In the genomic region with DNA sequence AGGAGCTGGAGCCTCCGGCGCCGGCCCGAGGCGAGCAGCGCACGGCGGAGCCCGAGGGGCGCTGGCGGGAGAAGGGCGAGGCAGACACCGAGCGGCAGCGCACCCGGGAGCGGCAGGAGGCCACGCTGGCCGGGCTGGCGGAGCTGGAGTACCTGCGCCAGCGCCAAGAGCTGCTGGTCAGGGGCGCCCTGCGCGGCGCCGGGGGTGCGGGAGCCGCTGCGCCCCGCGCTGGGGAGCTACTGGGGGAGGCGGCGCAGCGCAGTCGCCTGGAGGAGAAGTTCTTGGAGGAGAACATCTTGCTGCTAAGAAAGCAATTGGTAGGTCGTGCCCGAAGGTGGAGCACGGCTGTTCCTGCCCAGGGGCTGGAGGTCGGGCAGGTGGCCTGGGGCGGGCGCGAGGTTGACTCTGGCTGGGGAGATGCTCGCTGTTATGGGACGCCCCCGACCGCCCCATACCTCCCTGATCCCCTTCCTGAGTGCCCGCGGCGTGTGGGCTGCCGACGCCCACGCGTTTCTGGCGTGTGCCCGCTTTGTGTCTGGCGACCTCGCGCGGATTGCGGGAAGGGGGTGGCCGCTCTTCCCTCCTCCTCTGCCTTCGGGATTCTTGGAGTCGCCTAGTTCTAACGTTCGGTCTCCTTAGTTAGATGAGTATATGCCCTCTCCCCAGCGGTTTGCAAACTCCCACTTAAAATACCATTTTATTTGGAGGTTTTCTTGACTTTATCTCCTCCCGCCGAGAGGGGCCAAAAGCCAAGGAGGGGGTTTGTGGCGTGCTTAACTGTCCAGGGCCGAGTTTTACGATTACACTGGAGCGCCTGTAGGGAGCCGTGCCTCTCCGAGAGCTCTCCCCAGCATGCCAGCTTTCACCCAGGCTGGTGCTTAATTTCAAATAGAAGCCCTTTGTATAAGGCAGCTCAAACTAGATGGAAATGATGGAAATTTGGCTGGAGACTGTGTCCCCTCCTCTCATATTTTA, we compare ENCODE assay signal across 8 cellular contexts. TPM values are rescaled to one million over a fixed set of nuclear protein-coding genes. Genes with fewer than 3 reads are reported as not detected.
DNase-seq lines count a peak whose midpoint lies in the region; ATAC-seq and TF ChIP-seq lines count a peak whose summit lies in the region.

No MANE protein-coding gene starts in this region.

- peak overlapping the region; percentile 59 for H3K4me3 ChIP-seq in DOHH2 (ENCODE audit: low read length)
- H3K4me3 ChIP-seq in urinary bladder (ENCODE audit: low read depth, low read length): peak overlapping the region; percentile 84

- H4K20me1 ChIP-seq in DOHH2 (ENCODE audit: control insufficient read depth, insufficient read depth, low read depth, low read length): no peaks in the 10 kb centered on the region

- H3K27ac Mint-ChIP-seq in natural killer cell: no peak overlapping the region

- peaks cover 16 to 22% of the 10 kb centered on the region in 2 donors for H3K4me1 Mint-ChIP-seq in natural killer cell

- no peak overlapping the region for H3K27ac ChIP-seq in DOHH2 (ENCODE audit: low read depth, low read length)
- H3K27ac ChIP-seq in urinary bladder (ENCODE audit: low read depth): peak overlapping the region; percentile 86

- H3K36me3 ChIP-seq in DOHH2 (ENCODE audit: control insufficient read depth, low read length) (no peaks in the 10 kb centered on the region), urinary bladder (ENCODE audit: insufficient read depth) (no peaks in the 10 kb centered on the region)

- intact Hi-C loops in natural killer cell (cut with micrococcal nuclease): no loop called here

- H3K9me2 ChIP-seq in DOHH2 (replicated peaks; ENCODE audit: control insufficient read depth, low read length): no peaks in the 10 kb centered on the region

- no peaks in the 10 kb centered on the region for H3K9me3 ChIP-seq in DOHH2 (ENCODE audit: control insufficient read depth, insufficient read depth, low read length)

- ATAC-seq in GM19467 (IDR thresholded peaks at IDR 0.05; ENCODE audit: unreplicated experiment) (peak; percentile 21), HG03520 (IDR thresholded peaks at IDR 0.05; ENCODE audit: unreplicated experiment) (peak; percentile 28), natural killer cell (peak in 1 of 3 donors; percentile 30), GM18870 (IDR thresholded peaks at IDR 0.05; ENCODE audit: unreplicated experiment) (no peak)

- no peak for TF ChIP-seq CTCF in DOHH2 (IDR thresholded peaks at IDR 0.05; ENCODE audit: low read depth, low read length, poor library complexity, severe bottlenecking)
- no peak for TF ChIP-seq CTCF in natural killer cell (IDR thresholded peaks at IDR 0.05)

- no peaks in the 10 kb centered on the region for H3K36me3 Mint-ChIP-seq in natural killer cell

- peaks cover 63% of the 10 kb centered on the region for H3K27me3 ChIP-seq in DOHH2 (ENCODE audit: control insufficient read depth, low read length)

- no peaks in the 10 kb centered on the region for H3K79me2 ChIP-seq in DOHH2 (ENCODE audit: control insufficient read depth, low read length)

- under 1% methylated on average over 75 of the region's 75 CpGs for WGBS in urinary bladder

- no peaks in the 10 kb centered on the region for H3K9me3 Mint-ChIP-seq in natural killer cell

- H3F3A ChIP-seq in DOHH2 (ENCODE audit: control insufficient read depth, insufficient read depth): no peaks in the 10 kb centered on the region

- H3K4me3 Mint-ChIP-seq in natural killer cell: peak overlapping the region; percentile 83

- DNase-seq in activated CD4-positive, alpha-beta T cell treated with anti-CD3 and anti-CD28 coated beads, Interleukin-2, amount 50 U/mL, for 48 hours: peak; percentile 27 to 39
- DNase-seq in fibroblast of gingiva (ENCODE audit: low read depth) (peak; percentile 3), natural killer cell (no peak)

- H3K4me1 ChIP-seq in DOHH2 (ENCODE audit: control insufficient read depth, low read length) (peaks cover 14% of the 10 kb centered on the region), urinary bladder (ENCODE audit: insufficient read depth) (no peaks in the 10 kb centered on the region)

- peaks cover 20 to 41% of the 10 kb centered on the region in 2 donors for H3K27me3 Mint-ChIP-seq in natural killer cell (ENCODE audit: low read depth in 2 of 2)

- H3K4me2 ChIP-seq in DOHH2 (ENCODE audit: low read length): peak overlapping the region; percentile 45

RNA-seq across cellular contexts. Expression of a gene that starts 0.8 kb away (rescaled TPM):
- total RNA-seq in natural killer cell: under 1 TPM; 0.20 to 0.45 (median 0.33) TPM
- 83.9 TPM for total RNA-seq in urinary bladder
- polyA plus RNA-seq in urinary bladder: 12.4 TPM

Comparison
In these comparisons a context has a peak if more than half of its experiments do, and no peak if none do; other contexts are left out.
1. RNA of a gene that starts 0.8 kb away (total RNA-seq): 83.9 TPM in urinary bladder (single experiment); 0.20 to 0.45 TPM in natural killer cell; every median in the first group is over 10 times any median in the second.